11 cellular contexts compared by ENCODE assay signal in genomic region chr14:93045965-93046695, GRCh38.
A peak's percentile ranks its signal among the peaks of the same experiment; 100 is the strongest.
DNase-seq lines count a peak whose midpoint lies in the region; ATAC-seq, FAIRE-seq and TF ChIP-seq lines count a peak whose summit lies in the region.
"Had no signal": no experiment of that assay in that cellular context is flagged by ENCODE, and none has a peak within 500 bp of the region (broad histone marks: within the 10 kb centered on the region; RNA-seq: fewer than 3 reads in every experiment).

No MANE protein-coding gene starts in this region.

- in situ Hi-C loops in K562 (cut with MboI): no loop called here

- no peak for TF ChIP-seq EP300 in K562 (IDR thresholded peaks at IDR 0.05; ENCODE audit: low read length)

- 0 out of 2 replicates have a peak, but pooled peaks cover 4% of the 10 kb centered on the region for H4K20me1 ChIP-seq in K562 (replicated peaks; ENCODE audit: control insufficient read depth, insufficient read depth, low read length)

- H3K9ac ChIP-seq in K562 (ENCODE audit: insufficient read depth in 1 of 2, low read depth in 2 of 2, low read length in 2 of 2): 0 out of 4 replicates have a peak overlapping the region, but pooled peaks of 1 of the 2 experiments have one; percentile 50

- H3K4me1 ChIP-seq in K562 (replicated peaks in 1 of 2; ENCODE audit: control insufficient read depth in 2 of 2, insufficient read depth in 2 of 2, low read length in 2 of 2) (peaks cover 33 to 34% of the 10 kb centered on the region in 2 experiments), foreskin keratinocyte (peaks cover 25% of the 10 kb centered on the region)

- TF ChIP-seq RAD21 in K562 (CRISPR knock-in tag; conservative IDR thresholded peaks at IDR 0.05 in 1 of 2, IDR thresholded peaks at IDR 0.05 in 1 of 2): no peak

- peak; percentile 87 for DNase-seq in AG08395 (ENCODE audit: low spot score)
- peak; percentile 64 for DNase-seq in HT1080 (ENCODE audit: low read depth)
- DNase-seq in K562 (ENCODE audit: extremely low read depth in 1 of 4, low spot score in 3 of 4): peak; percentile 26 to 75 (median 50)
- DNase-seq in kidney glomerular epithelial cell (lab: John Stamatoyannopoulos, UW): peak; percentile 67
- DNase-seq in GF-D8 (lab: John Stamatoyannopoulos, UW): no peak
- DNase-seq in foreskin keratinocyte: no peak
- no peak for DNase-seq in Kasumi-1 (lab: John Stamatoyannopoulos, UW)
- no peak for DNase-seq in NCI-H2171 treated with DMSO at 0.1 percent for 48 hours (lab: John Stamatoyannopoulos, UW)
- DNase-seq: activated CD4-positive, alpha-beta T cell treated with anti-CD3 and anti-CD28 coated beads, Interleukin-2, amount 50 U/mL, for 4 hours; DMS 273 treated with DMSO at 0.1 percent for 48 hours; tibial artery had no signal

- FAIRE-seq in K562 (lab: Jason Lieb, UNC): peak; percentile 89

- intact Hi-C loops in K562 (cut with micrococcal nuclease): no loop called here

- peak overlapping the region; percentile 32; the same call in 1 of the 2 replicates for H3K4me2 ChIP-seq in K562 (ENCODE audit: insufficient read depth, low read length)

- H2AFZ ChIP-seq in K562 (ENCODE audit: low read depth, low read length): peak overlapping the region; percentile 64; the same call in 1 of the 2 replicates

- no peaks in the 10 kb centered on the region for H3K9me3 ChIP-seq in K562 (replicated peaks; ENCODE audit: control insufficient read depth, insufficient read depth, low read depth, low read length)
- H3K9me3 ChIP-seq: tibial artery had no signal

- ATAC-seq in K562: peak; percentile 79
- no peak for ATAC-seq in foreskin keratinocyte

- H3K79me2 ChIP-seq in K562 (ENCODE audit: control insufficient read depth, insufficient read depth, low read length): no peaks in the 10 kb centered on the region; the same call in 2 of the 3 replicates

- H3K36me3 ChIP-seq in K562 (ENCODE audit: control insufficient read depth, insufficient read depth, low read length): no peaks in the 10 kb centered on the region
- H3K36me3 ChIP-seq: tibial artery had no signal

- no peaks in the 10 kb centered on the region for H3K9me1 ChIP-seq in K562 (ENCODE audit: control insufficient read depth, insufficient read depth, low read length)

- CTCF ChIA-PET in K562 (lab: Yijun Ruan, JAX; ENCODE audit: low intra/inter-chr PET ratio): no interaction called here

- H3K27me3 ChIP-seq in K562 (ENCODE audit: control insufficient read depth in 2 of 2, insufficient read depth in 2 of 2, low read length in 2 of 2) (no peaks in the 10 kb centered on the region), foreskin keratinocyte (no peaks in the 10 kb centered on the region)
- H3K27me3 ChIP-seq: tibial artery had no signal

- TF ChIP-seq CTCF in K562 (IDR thresholded peaks at IDR 0.05 in 2 of 3, conservative IDR thresholded peaks at IDR 0.05 in 1 of 3; ENCODE audit: insufficient read depth in 2 of 3, low read depth in 1 of 3, low read length in 3 of 3) (no peak), foreskin keratinocyte (conservative IDR thresholded peaks at IDR 0.05) (no peak)

- WGBS in K562 (ENCODE audit: insufficient coverage, low coverage, missing lambda C conversion rate): 23% methylated on average over 14 of the region's 15 CpGs

- H3K27ac ChIP-seq in K562 (ENCODE audit: extremely low read depth, low read depth, low read length): peak overlapping the region; percentile 36; the same call in 1 of the 3 replicates
- no peak overlapping the region for H3K27ac ChIP-seq in foreskin keratinocyte

- no peak overlapping the region for H3K4me3 ChIP-seq in K562
- H3K4me3 ChIP-seq: tibial artery had no signal

- no TSS peak for BruUV-seq in K562 (replicated peaks; lab: Mats Ljungman, UMichigan)

- POLR2A ChIA-PET in K562 (lab: Yijun Ruan, JAX): interaction anchor here (0.6 kb wide), 1 partner anchor 910 kb away, joined by 3 read pairs; no protein-coding TSS in a partner anchor

- no peak for TF ChIP-seq POLR2A in K562 (conservative IDR thresholded peaks at IDR 0.05)

TF ChIP-seq in K562, 482 proteins besides CTCF, POLR2A, EP300 and RAD21 (continues in another document):
- TF ChIP-seq RFX1 (IDR thresholded peaks at IDR 0.05) (no peak), HNRNPL (IDR thresholded peaks at IDR 0.05; ENCODE audit: low read depth, low read length) (no peak), ZNF561 (CRISPR knock-in tag; conservative IDR thresholded peaks at IDR 0.05) (no peak), NONO (IDR thresholded peaks at IDR 0.05; ENCODE audit: low read depth in 2 of 2, low read length in 1 of 2) (no peak), ARID1B (IDR thresholded peaks at IDR 0.05) (peak; percentile 67), E4F1 (CRISPR knock-in tag; IDR thresholded peaks at IDR 0.05; ENCODE audit: borderline replicate concordance) (no peak), AFF4 (CRISPR knock-in tag; IDR thresholded peaks at IDR 0.05) (no peak), NFIX (CRISPR knock-in tag; IDR thresholded peaks at IDR 0.05; ENCODE audit: low read depth) (no peak), E2F3 (CRISPR knock-in tag; IDR thresholded peaks at IDR 0.05) (no peak)

Comparison
In these comparisons a context has a peak if more than half of its experiments do, and no peak if none do; other contexts are left out.
1. DNase-seq: peak in AG08395 (single experiment), HT1080 (single experiment), K562 (4 of 4) and kidney glomerular epithelial cell (single experiment); none in GF-D8 (single experiment), foreskin keratinocyte (0 of 2), Kasumi-1 (0 of 2) and NCI-H2171 treated with DMSO at 0.1 percent for 48 hours (single experiment).